Comparison of ENCODE assay signal across 16 cellular contexts in genomic region chr13:21119526-21119925, GRCh38. TPM values are rescaled to one million over a fixed set of nuclear protein-coding genes. Genes with fewer than 3 reads are reported as not detected.
DNase-seq lines count a peak whose midpoint lies in the region; FAIRE-seq and TF ChIP-seq lines count a peak whose summit lies in the region.
"Had no signal": no experiment of that assay in that cellular context is flagged by ENCODE, and none has a peak within 500 bp of the region (broad histone marks: within the 10 kb centered on the region; RNA-seq: fewer than 3 reads in every experiment).

No MANE protein-coding gene starts in this region.

- H3K4me1 ChIP-seq in kidney (ENCODE audit: control insufficient read depth in 1 of 2, insufficient read depth in 1 of 2, low read depth in 1 of 2, low read length in 2 of 2) (no peaks in the 10 kb centered on the region), MM.1S (ENCODE audit: low read length) (no peaks in the 10 kb centered on the region)
- H3K4me1 ChIP-seq: Caco-2 had no signal

- H3K36me3 ChIP-seq in kidney (ENCODE audit: control insufficient read depth in 1 of 2, insufficient read depth in 2 of 2, low read length in 2 of 2) (no peaks in the 10 kb centered on the region), MM.1S (replicated peaks; ENCODE audit: insufficient read depth, low read length) (no peaks in the 10 kb centered on the region)

- DNase-seq in RCC 7860 (ENCODE audit: low spot score) (no peak), chondrocyte (ENCODE audit: low spot score) (peak; percentile 0), kidney (no peak), HFFc6 (no peak), MM.1S (no peak), NAMALWA (ENCODE audit: low spot score) (no peak)
- DNase-seq: ACHN; AML-193; Caco-2; CD4-positive, alpha-beta T cell; DMS79; GF-D8; GOT3; H7 had no signal

- H3K4me1 Mint-ChIP-seq in chondrocyte (ENCODE audit: low read depth) (peaks cover under 1% of the 10 kb centered on the region), HFFc6 (ENCODE audit: low read depth) (no peaks in the 10 kb centered on the region)

- no peaks in the 10 kb centered on the region for H3K79me2 ChIP-seq in MM.1S (ENCODE audit: low read length)

- H2AFZ ChIP-seq in MM.1S (ENCODE audit: low read length) = no peak overlapping the region

- peaks cover 5% of the 10 kb centered on the region for H3K9me3 Mint-ChIP-seq in chondrocyte (ENCODE audit: low read depth)
- no peaks in the 10 kb centered on the region for H3K9me3 Mint-ChIP-seq in HFFc6
- H3K9me3 Mint-ChIP-seq: CD4-positive, alpha-beta T cell had no signal

- intact Hi-C loops in kidney (cut with DNase I) = loop anchor here (10.0 kb wide), 1 partner anchor 355 kb away; no protein-coding TSS in a partner anchor

- TF ChIP-seq CTCF in chondrocyte (IDR thresholded peaks at IDR 0.05) (no peak), kidney (IDR thresholded peaks at IDR 0.05; ENCODE audit: borderline replicate concordance, extremely low read depth, insufficient read depth) (no peak), HFFc6 (IDR thresholded peaks at IDR 0.05) (no peak), MM.1S (IDR thresholded peaks at IDR 0.05; ENCODE audit: low read length) (no peak)

- FAIRE-seq in RCC 7860 (lab: Jason Lieb, UNC) (peak; percentile 85), kidney (lab: Jason Lieb, UNC) (peak; percentile 93)
- FAIRE-seq: D721Med had no signal

- H3K27ac ChIP-seq in kidney (ENCODE audit: low read depth in 2 of 2, low read length in 2 of 2) = no peak overlapping the region
- H3K27ac ChIP-seq in MM.1S (ENCODE audit: low read length) = no peak overlapping the region
- H3K27ac ChIP-seq: C4-2B had no signal

- H3K27me3 Mint-ChIP-seq in chondrocyte (ENCODE audit: low read depth) (no peaks in the 10 kb centered on the region), HFFc6 (ENCODE audit: insufficient read depth) (no peaks in the 10 kb centered on the region; the same call in 1 of the 2 replicates)
- H3K27me3 Mint-ChIP-seq: CD4-positive, alpha-beta T cell had no signal

- H3K4me3 ChIP-seq in kidney (ENCODE audit: low read length in 2 of 2) = no peak overlapping the region
- H3K4me3 ChIP-seq in MM.1S (ENCODE audit: low read length) = no peak overlapping the region

- H3K9me2 ChIP-seq in MM.1S (replicated peaks; ENCODE audit: insufficient read depth, low read length) = no peaks in the 10 kb centered on the region

- H3F3A ChIP-seq in MM.1S (ENCODE audit: insufficient read depth, low read length) = no peaks in the 10 kb centered on the region

- no peak overlapping the region for H3K9ac ChIP-seq in kidney (ENCODE audit: low read length in 2 of 2)
- no peak overlapping the region for H3K9ac ChIP-seq in MM.1S (ENCODE audit: low read length)

- no peaks in the 10 kb centered on the region for H3K27me3 ChIP-seq in MM.1S (replicated peaks; ENCODE audit: insufficient read depth, low read length)

- H3K27ac Mint-ChIP-seq in chondrocyte (ENCODE audit: unreplicated experiment) (no peak overlapping the region), HFFc6 (no peak overlapping the region)
- H3K27ac Mint-ChIP-seq: CD4-positive, alpha-beta T cell had no signal

- H3K4me3 Mint-ChIP-seq in chondrocyte (ENCODE audit: unreplicated experiment) (no peak overlapping the region), HFFc6 (no peak overlapping the region)
- H3K4me3 Mint-ChIP-seq: CD4-positive, alpha-beta T cell had no signal

- H4K20me1 ChIP-seq in MM.1S (ENCODE audit: insufficient read depth, low read length) = no peaks in the 10 kb centered on the region

- no peak overlapping the region for H3K4me2 ChIP-seq in MM.1S (ENCODE audit: low read depth, low read length)

- H3K36me3 Mint-ChIP-seq in chondrocyte (ENCODE audit: low read depth) (no peaks in the 10 kb centered on the region), HFFc6 (ENCODE audit: low read depth) (no peaks in the 10 kb centered on the region)

- H3K9me3 ChIP-seq in kidney (ENCODE audit: control insufficient read depth in 1 of 2, low read length in 2 of 2) (no peaks in the 10 kb centered on the region), MM.1S (replicated peaks; ENCODE audit: insufficient read depth, low read length) (no peaks in the 10 kb centered on the region)
- H3K9me3 ChIP-seq: Caco-2 had no signal

RNA-seq across cellular contexts. Expression of gene SAP18, which starts 20.4 kb away (rescaled TPM):
- total RNA-seq in chondrocyte (172 to 216 TPM (median 176 TPM) in 3 replicates), kidney (186 TPM)
- polyA plus RNA-seq in kidney (ENCODE audit: insufficient read depth, low read depth, low replicate concordance) = 349 TPM
- 100 to 1,000 TPM; 269 to 307 (median 290) TPM for total RNA-seq in HFFc6 (2021; fragmentation: NEBNext Ultra II Directional; extraction: Animal tissue kit (Norgen Biotek cat#: 25700))

RNA-seq across cellular contexts. Expression of gene SKA3, which starts 56.8 kb away (rescaled TPM):
- total RNA-seq in chondrocyte (3.1 to 4.7 TPM (median 4.2 TPM) in 3 replicates), kidney (1.9 TPM)
- 0.47 TPM for polyA plus RNA-seq in kidney (ENCODE audit: insufficient read depth, low read depth, low replicate concordance)
- total RNA-seq in HFFc6 (2021; fragmentation: NEBNext Ultra II Directional; extraction: Animal tissue kit (Norgen Biotek cat#: 25700)) = 10 to 100 TPM; 11.5 to 23.9 (median 21.0) TPM

RNA-seq across cellular contexts. Expression of gene MRPL57, which starts 56.9 kb away (rescaled TPM):
- total RNA-seq in chondrocyte (10.9 to 13.9 TPM (median 11.4 TPM) in 3 replicates), kidney (18.3 TPM)
- polyA plus RNA-seq in kidney (ENCODE audit: insufficient read depth, low read depth, low replicate concordance) = 47.1 TPM
- 10 to 100 TPM; 16.0 to 19.6 (median 18.1) TPM for total RNA-seq in HFFc6 (2021; fragmentation: NEBNext Ultra II Directional; extraction: Animal tissue kit (Norgen Biotek cat#: 25700))

RNA-seq across cellular contexts. Expression of gene LATS2, which starts 58.1 kb away (rescaled TPM):
- total RNA-seq in chondrocyte (58.1 to 104 TPM (median 100 TPM) in 3 replicates), kidney (26.3 TPM)
- 5.5 TPM for polyA plus RNA-seq in kidney (ENCODE audit: insufficient read depth, low read depth, low replicate concordance)
- 10 to 100 TPM; 43.5 to 54.8 (median 44.9) TPM for total RNA-seq in HFFc6 (2021; fragmentation: NEBNext Ultra II Directional; extraction: Animal tissue kit (Norgen Biotek cat#: 25700))
